Comparison of ENCODE assay signal across 8 cellular contexts in the genomic region with DNA sequence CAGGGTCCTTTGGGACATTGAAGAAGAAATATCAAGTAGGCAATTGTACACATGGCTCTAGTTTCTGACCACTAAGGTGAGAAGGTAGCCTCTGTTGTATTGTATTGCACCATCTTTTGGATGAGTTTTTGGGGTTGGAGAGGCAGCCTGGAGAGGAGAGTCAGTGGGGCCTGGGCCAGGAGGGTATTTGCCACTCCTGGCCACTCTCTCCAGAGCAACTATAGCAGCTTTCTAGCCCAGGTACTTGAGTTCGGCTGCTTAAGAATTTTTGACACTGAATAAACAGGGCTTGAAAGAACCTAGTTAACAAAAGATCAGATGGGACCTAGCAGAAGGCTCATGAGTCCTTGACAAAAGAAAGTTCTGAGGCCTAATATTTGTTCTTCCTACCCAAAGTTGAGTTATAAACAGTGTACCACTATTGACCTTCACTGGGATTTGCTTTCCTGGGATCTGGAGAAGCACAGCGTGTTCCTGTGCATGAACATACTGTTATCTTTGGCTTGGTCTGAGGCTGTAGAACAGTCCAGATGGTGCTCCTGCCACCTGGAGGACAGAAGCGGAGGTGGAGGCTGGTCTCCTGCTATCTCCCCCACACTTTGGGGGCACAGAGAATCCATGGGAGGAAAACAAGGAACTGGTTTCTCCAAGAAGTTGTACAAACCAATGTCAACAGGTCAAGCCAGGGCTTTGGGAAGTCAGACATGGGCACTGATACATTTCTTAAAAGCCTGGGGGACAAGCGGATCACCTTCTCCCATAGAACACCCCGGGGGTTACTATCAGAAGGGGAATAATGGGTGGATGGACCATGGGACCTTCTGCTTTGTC.
DNase-seq lines count a peak whose midpoint lies in the region; ATAC-seq and TF ChIP-seq lines count a peak whose summit lies in the region.

No MANE protein-coding gene starts in this region.

- DNase-seq in Right ventricle myocardium inferior (ENCODE audit: missing footprints) (no peak), cardiac septum (ENCODE audit: low spot score) (no peak), adipocyte (ENCODE audit: low read depth) (peak; percentile 72), iPS-NIHi11 (ENCODE audit: low spot score) (peak; percentile 53), uterus (no peak)
- no peak for DNase-seq in activated naive CD8-positive, alpha-beta T cell treated with anti-CD3 and anti-CD28 coated beads, Interleukin-2, amount 50 U/mL, for 24 hours

- peaks cover 17% of the 10 kb centered on the region for H3K27me3 Mint-ChIP-seq in activated naive CD8-positive, alpha-beta T cell treated with anti-CD3 and anti-CD28 coated beads, Interleukin-2, amount 50 U/mL, for 24 hours

- no peak for TF ChIP-seq POLR2A in uterus (IDR thresholded peaks at IDR 0.05)

- H3K9me3 Mint-ChIP-seq in activated naive CD8-positive, alpha-beta T cell treated with anti-CD3 and anti-CD28 coated beads, Interleukin-2, amount 50 U/mL, for 24 hours = no peaks in the 10 kb centered on the region

- H3K27ac Mint-ChIP-seq in activated naive CD8-positive, alpha-beta T cell treated with anti-CD3 and anti-CD28 coated beads, Interleukin-2, amount 50 U/mL, for 24 hours = no peak overlapping the region

- peak; percentile 22 to 44 (median 38) for TF ChIP-seq CTCF in uterus (IDR thresholded peaks at IDR 0.05)

- intact Hi-C loops in Right ventricle myocardium inferior (cut with DNase I) = loop anchor here (2.0 kb wide), 2 partner anchors 142 to 226 kb away; no protein-coding TSS in a partner anchor
- intact Hi-C loops in cardiac septum (cut with DNase I) = loop anchor here (1.0 to 5.0 kb wide), 2 partner anchors 115 to 224 kb away; no protein-coding TSS in a partner anchor
- intact Hi-C loops in uterus (cut with DNase I; ENCODE audit: low total_unique reads) = no loop called here

- H3K27ac ChIP-seq in uterus = no peak overlapping the region

- H3K36me3 Mint-ChIP-seq in activated naive CD8-positive, alpha-beta T cell treated with anti-CD3 and anti-CD28 coated beads, Interleukin-2, amount 50 U/mL, for 24 hours (ENCODE audit: low read depth) = no peaks in the 10 kb centered on the region

- H3K27me3 ChIP-seq in adipocyte (replicated peaks; ENCODE audit: control insufficient read depth, insufficient read depth, low read length) (no peaks in the 10 kb centered on the region), uterus (no peaks in the 10 kb centered on the region)

- no peaks in the 10 kb centered on the region for H3K4me1 Mint-ChIP-seq in activated naive CD8-positive, alpha-beta T cell treated with anti-CD3 and anti-CD28 coated beads, Interleukin-2, amount 50 U/mL, for 24 hours

- H3K9ac ChIP-seq in adipocyte (ENCODE audit: low read length) = no peak overlapping the region

- H3K36me3 ChIP-seq in adipocyte (ENCODE audit: control insufficient read depth, insufficient read depth, low read length, severe bottlenecking) (no peaks in the 10 kb centered on the region), uterus (no peaks in the 10 kb centered on the region)

- H3K4me3 ChIP-seq in adipocyte (ENCODE audit: low read length) (no peak overlapping the region), uterus (no peak overlapping the region)

- no peak overlapping the region for H3K4me3 Mint-ChIP-seq in activated naive CD8-positive, alpha-beta T cell treated with anti-CD3 and anti-CD28 coated beads, Interleukin-2, amount 50 U/mL, for 24 hours

- peaks cover 6% of the 10 kb centered on the region for H3K4me1 ChIP-seq in adipocyte (ENCODE audit: control insufficient read depth, insufficient read depth, low read length)
- H3K4me1 ChIP-seq in uterus = no peaks in the 10 kb centered on the region

- ATAC-seq in Right ventricle myocardium inferior (peak; percentile 95), GM21381 (IDR thresholded peaks at IDR 0.05; ENCODE audit: unreplicated experiment) (no peak), GM18873 (IDR thresholded peaks at IDR 0.05; ENCODE audit: low FRiP score, unreplicated experiment) (no peak)
- ATAC-seq in activated naive CD8-positive, alpha-beta T cell treated with anti-CD3 and anti-CD28 coated beads, Interleukin-2, amount 50 U/mL, for 24 hours = no peak

- H3K9me3 ChIP-seq in adipocyte (ENCODE audit: control insufficient read depth, low read length) = no peaks in the 10 kb centered on the region
- no peaks in the 10 kb centered on the region for H3K9me3 ChIP-seq in uterus

Comparison
In these comparisons a context has a peak if more than half of its experiments do, and no peak if none do; other contexts are left out.
1. DNase-seq: peak in adipocyte (single experiment) and iPS-NIHi11 (single experiment); none in Right ventricle myocardium inferior (single experiment), cardiac septum (single experiment), uterus (0 of 2) and activated naive CD8-positive, alpha-beta T cell treated with anti-CD3 and anti-CD28 coated beads, Interleukin-2, amount 50 U/mL, for 24 hours (single experiment).